Comparison of ENCODE assay signal across 8 cellular contexts in the genomic region with DNA sequence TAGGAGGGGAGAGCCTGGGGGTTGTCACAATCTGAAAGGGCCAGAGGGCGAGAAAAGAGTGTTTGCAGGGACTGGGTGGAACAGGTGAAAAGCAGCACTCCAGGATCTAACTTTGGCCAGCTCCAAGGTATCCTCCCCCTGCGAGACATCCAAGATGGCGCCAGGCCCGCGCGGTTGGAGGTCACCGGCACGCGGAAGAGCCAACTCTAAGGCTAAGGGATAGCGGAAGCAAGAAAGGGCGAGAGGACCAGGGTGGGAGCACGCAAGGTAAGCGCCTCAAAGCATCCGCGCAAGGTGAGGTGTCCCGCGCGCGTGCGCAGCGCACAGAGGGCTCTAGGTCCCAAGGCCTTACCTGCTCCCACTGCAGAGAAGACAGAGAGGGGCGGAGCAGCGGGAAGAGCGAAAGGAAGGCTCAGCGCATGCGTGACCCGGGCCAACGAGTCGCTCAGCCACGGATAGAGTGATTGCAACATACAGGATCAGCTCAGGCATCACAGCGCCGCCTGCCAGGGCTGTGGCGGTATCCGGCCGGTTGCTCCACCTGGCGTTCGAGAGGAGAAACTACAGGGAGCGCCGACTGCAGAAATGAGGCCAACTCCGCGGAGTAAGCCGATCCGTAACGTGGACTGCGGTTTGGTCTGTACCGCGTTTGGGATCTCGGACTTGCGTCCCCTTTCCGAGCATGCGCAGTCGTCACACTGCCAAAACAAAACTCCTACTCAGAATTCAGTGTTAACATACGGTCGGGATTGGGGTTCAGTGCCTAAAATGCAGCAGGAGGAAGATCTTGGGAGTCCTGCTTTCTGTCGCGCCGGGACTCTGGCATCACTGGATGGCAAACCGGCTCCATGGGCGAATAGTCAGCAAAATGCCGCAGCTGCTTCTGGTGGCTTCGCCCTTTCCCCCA. TPM values are rescaled to one million over a fixed set of nuclear protein-coding genes. Genes with fewer than 3 reads are reported as not detected.
DNase-seq lines count a peak whose midpoint lies in the region; ATAC-seq and TF ChIP-seq lines count a peak whose summit lies in the region.

A gene (minus strand): TSS at position 383 of the 907 bp plus-strand sequence. CDS start 3,469 bp downstream, outside the sequence.

- peak; percentile 100 for TF ChIP-seq CTCF in hepatocyte (IDR thresholded peaks at IDR 0.05; ENCODE audit: poor library complexity)

- DNase-seq in 8988T (peak; percentile 91), NCI-H2081 (lab: John Stamatoyannopoulos, UW) (peak; percentile 98), T1000 (lab: John Stamatoyannopoulos, UW) (peak; percentile 98), astrocyte of the hippocampus (ENCODE audit: low read depth, low spot score) (peak; percentile 99), hepatocyte (ENCODE audit: low spot score) (peak; percentile 99), retina (peak; percentile 100)

- H3K4me3 ChIP-seq in hepatocyte, result peak within 1 kb of the TSS; percentile 73

- 5% methylated on average over 56 of the region's 61 CpGs for WGBS in hepatocyte (ENCODE audit: low lambda C conversion rate, missing lambda C conversion rate)

- peak within 1 kb of the TSS; percentile 85 for H3K4me2 ChIP-seq in hepatocyte

- H2AFZ ChIP-seq in hepatocyte, result peak within 1 kb of the TSS; percentile 93

- ATAC-seq in GM18511 (IDR thresholded peaks at IDR 0.05; ENCODE audit: unreplicated experiment) (peak; percentile 96), HG03039 (IDR thresholded peaks at IDR 0.05; ENCODE audit: unreplicated experiment) (peak; percentile 92)

- H3K9me2 ChIP-seq in hepatocyte (replicated peaks; ENCODE audit: insufficient read depth), result no peaks in the 10 kb centered on the region

- peaks cover 33% of the 10 kb centered on the region for H3K79me2 ChIP-seq in hepatocyte

- peaks cover 8% of the 10 kb centered on the region for H3K27me3 ChIP-seq in hepatocyte

- no peaks in the 10 kb centered on the region for H3K9me3 ChIP-seq in hepatocyte (ENCODE audit: low read depth)

- peaks cover 29% of the 10 kb centered on the region for H3K4me1 ChIP-seq in hepatocyte (ENCODE audit: insufficient read depth)

- no peaks in the 10 kb centered on the region for H3K36me3 ChIP-seq in hepatocyte (replicated peaks; ENCODE audit: insufficient read depth, low read depth)

- H3K27ac ChIP-seq in hepatocyte, result peak within 1 kb of the TSS; percentile 90

- H4K20me1 ChIP-seq in hepatocyte (ENCODE audit: insufficient read depth, poor library complexity, severe bottlenecking), result no peaks in the 10 kb centered on the region

RNA-seq across cellular contexts. Expression of the gene that starts here (rescaled TPM):
- 252 and 329 TPM in 2 replicates for total RNA-seq in hepatocyte
- polyA plus RNA-seq in hepatocyte, result 301 and 306 TPM in 2 replicates

Comparison
In these comparisons a context has a peak if more than half of its experiments do, and no peak if none do; other contexts are left out.
1. Peak in every context shown above with its lines: DNase-seq, ATAC-seq, H3K4me3 ChIP-seq and H3K27ac ChIP-seq.